Comparison of ENCODE assay signal across 9 cellular contexts in genomic region chr14:89304972-89305703, GRCh38.
DNase-seq lines count a peak whose midpoint lies in the region; TF ChIP-seq lines count a peak whose summit lies in the region.
"Had no signal": no experiment of that assay in that cellular context is flagged by ENCODE, and none has a peak within 500 bp of the region (broad histone marks: within the 10 kb centered on the region; RNA-seq: fewer than 3 reads in every experiment).

No MANE protein-coding gene starts in this region.

- DNase-seq in NCI-H1092 treated with DMSO at 0.1 percent for 48 hours (lab: John Stamatoyannopoulos, UW) = peak; percentile 23
- DNase-seq in NCI-H1092 (lab: John Stamatoyannopoulos, UW) = no peak
- peak; percentile 82 for DNase-seq in GM23248
- DNase-seq in NAMALWA (ENCODE audit: low spot score) = peak; percentile 83
- DNase-seq in brain microvascular endothelial cell = peak; percentile 44
- DNase-seq in medulla oblongata (ENCODE audit: extremely low spot score) = peak; percentile 35
- no peak for DNase-seq in NCI-H1048 (lab: John Stamatoyannopoulos, UW)
- DNase-seq in kidney glomerular epithelial cell (lab: John Stamatoyannopoulos, UW) = no peak

- H3K9me2 ChIP-seq in GM23248 (ENCODE audit: insufficient read depth) = no peaks in the 10 kb centered on the region

- H3K4me1 ChIP-seq in GM23248 (ENCODE audit: insufficient read depth) = peaks cover 41% of the 10 kb centered on the region

- 0 out of 2 replicates have a peak, but pooled peaks cover 7% of the 10 kb centered on the region for H3K79me2 ChIP-seq in GM23248 (ENCODE audit: insufficient read depth)

- H3K27ac ChIP-seq in GM23248 (peak overlapping the region; percentile 87), brain microvascular endothelial cell (peak overlapping the region; percentile 96)
- H3K27ac ChIP-seq: A549 had no signal

- peaks cover 35% of the 10 kb centered on the region for H3F3A ChIP-seq in GM23248 (ENCODE audit: insufficient read depth)

- H2AFZ ChIP-seq in GM23248 = peak overlapping the region; percentile 82

- H4K20me1 ChIP-seq in GM23248 (ENCODE audit: insufficient read depth) = no peaks in the 10 kb centered on the region

- H3K9me3 ChIP-seq in GM23248 (ENCODE audit: low read depth) = no peaks in the 10 kb centered on the region
- H3K9me3 ChIP-seq: A549 had no signal

- H3K36me3 ChIP-seq in GM23248 (ENCODE audit: low read depth) (no peaks in the 10 kb centered on the region), brain microvascular endothelial cell (replicated peaks) (no peaks in the 10 kb centered on the region)

- H3K4me2 ChIP-seq in GM23248 (ENCODE audit: unreplicated experiment) = peak overlapping the region; percentile 90

- peak overlapping the region; percentile 79 for H3K9ac ChIP-seq in GM23248

- H3K27me3 ChIP-seq in GM23248 (replicated peaks; ENCODE audit: insufficient read depth) (no peaks in the 10 kb centered on the region), brain microvascular endothelial cell (replicated peaks) (no peaks in the 10 kb centered on the region)

- TF ChIP-seq CTCF in brain microvascular endothelial cell (IDR thresholded peaks at IDR 0.05; ENCODE audit: low read depth, low read length, missing control alignments) = no peak

- H3K4me3 ChIP-seq in GM23248 (peak overlapping the region; percentile 63), brain microvascular endothelial cell (ENCODE audit: low read depth, low read length) (no peak overlapping the region)
- H3K4me3 ChIP-seq: A549 had no signal

- in situ Hi-C loops in GM23248 (cut with MboI) (no loop called here), brain microvascular endothelial cell (cut with HindIII; ENCODE audit: low pct_ligation_motif_present, low sequenced_read_pairs) (no loop called here)

- WGBS in GM23248 (ENCODE audit: low coverage in 1 of 2, low lambda C conversion rate in 2 of 2, missing lambda C conversion rate in 2 of 2), 2 experiments = 3 to 6% methylated on average over 16 of the region's 16 CpGs

Comparison
In these comparisons a context has a peak if more than half of its experiments do, and no peak if none do; other contexts are left out.
1. DNase-seq: peak in NCI-H1092 treated with DMSO at 0.1 percent for 48 hours (single experiment), GM23248 (single experiment), NAMALWA (single experiment), brain microvascular endothelial cell (single experiment) and medulla oblongata (single experiment); none in NCI-H1092 (single experiment), NCI-H1048 (single experiment) and kidney glomerular epithelial cell (single experiment).